ENCODE assay signal across 24 cellular contexts in the genomic region with DNA sequence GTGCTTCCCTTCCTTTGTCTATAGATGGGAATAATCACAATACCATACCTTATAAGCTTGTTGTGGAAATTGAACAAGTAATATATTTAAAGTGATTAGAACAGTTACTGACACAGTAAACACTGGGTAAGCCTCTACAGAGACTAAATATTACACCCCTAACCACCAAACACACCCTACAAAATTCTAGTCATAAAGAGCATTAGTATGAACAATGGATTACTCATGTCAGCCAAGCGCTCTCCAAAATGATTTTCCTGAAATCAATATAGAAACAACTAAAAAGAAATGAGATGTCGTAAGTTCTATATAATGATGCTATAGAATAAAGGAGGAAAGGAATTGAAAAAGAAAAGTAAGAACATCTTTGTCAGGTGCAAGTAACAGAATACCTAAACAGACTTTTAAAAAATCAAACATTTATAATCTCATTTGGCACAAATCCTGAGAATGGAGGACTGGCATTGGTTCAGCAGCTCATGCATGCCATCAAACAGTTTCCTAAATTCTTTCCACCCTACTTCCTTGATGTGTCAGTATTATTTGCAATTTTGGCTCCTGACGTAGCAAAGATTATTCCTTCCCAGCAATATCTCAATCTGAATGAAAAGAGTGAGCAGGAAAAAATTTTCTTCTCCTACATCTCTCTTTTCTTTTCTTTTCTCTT.
A peak's percentile ranks its signal among the peaks of the same experiment; 100 is the strongest.
DNase-seq lines count a peak whose midpoint lies in the region; ATAC-seq, FAIRE-seq and TF ChIP-seq lines count a peak whose summit lies in the region.
"Had no signal": no experiment of that assay in that cellular context is flagged by ENCODE, and none has a peak within 500 bp of the region (broad histone marks: within the 10 kb centered on the region; RNA-seq: fewer than 3 reads in every experiment).

No MANE protein-coding gene starts in this region.

- H3K27me3 Mint-ChIP-seq in stimulated activated naive CD8-positive, alpha-beta T cell treated with anti-CD3 and anti-CD28 coated beads, Interleukin-15, amount 100 ng/mL, for 72 hours = peaks cover 7% of the 10 kb centered on the region
- H3K27me3 Mint-ChIP-seq in astrocyte (ENCODE audit: low read depth, unreplicated experiment) = no peaks in the 10 kb centered on the region

- no peak for TF ChIP-seq CTCF in astrocyte (IDR thresholded peaks at IDR 0.05; ENCODE audit: insufficient read depth, low read depth, low read length)
- TF ChIP-seq CTCF in fibroblast of pulmonary artery (IDR thresholded peaks at IDR 0.05; ENCODE audit: low read length, missing control alignments) = no peak
- TF ChIP-seq CTCF in upper lobe of left lung (IDR thresholded peaks at IDR 0.05) = no peak

- H3K9me3 ChIP-seq in astrocyte (ENCODE audit: insufficient read depth, low read depth, low read length) = no peaks in the 10 kb centered on the region
- H3K9me3 ChIP-seq in upper lobe of left lung = no peaks in the 10 kb centered on the region

- no peak overlapping the region for H3K4me3 Mint-ChIP-seq in stimulated activated naive CD8-positive, alpha-beta T cell treated with anti-CD3 and anti-CD28 coated beads, Interleukin-15, amount 100 ng/mL, for 72 hours
- H3K4me3 Mint-ChIP-seq in astrocyte (ENCODE audit: unreplicated experiment) = no peak overlapping the region
- H3K4me3 Mint-ChIP-seq: B cell, CD14-positive monocyte had no signal

- H2AFZ ChIP-seq in astrocyte (ENCODE audit: low read depth, low read length) = no peak overlapping the region

- peaks cover 13% of the 10 kb centered on the region for H3K4me1 Mint-ChIP-seq in stimulated activated naive CD8-positive, alpha-beta T cell treated with anti-CD3 and anti-CD28 coated beads, Interleukin-15, amount 100 ng/mL, for 72 hours
- peaks cover 21% of the 10 kb centered on the region for H3K4me1 Mint-ChIP-seq in astrocyte (ENCODE audit: low read depth, unreplicated experiment)
- H3K4me1 Mint-ChIP-seq: CD14-positive monocyte had no signal

- no peak for DNase-seq in stimulated activated naive CD8-positive, alpha-beta T cell treated with anti-CD3 and anti-CD28 coated beads, Interleukin-15, amount 100 ng/mL, for 72 hours
- no peak for DNase-seq in stimulated activated naive CD8-positive, alpha-beta T cell treated with anti-CD3 and anti-CD28 coated beads, Interleukin-15, Interleukin-2, amounts not matched to agents 100 U/mL and 50 U/mL, for 24 hours
- no peak for DNase-seq in astrocyte (ENCODE audit: low read depth)
- peak; percentile 23 for DNase-seq in fibroblast of pulmonary artery (ENCODE audit: low read depth)
- no peak for DNase-seq in kidney glomerular epithelial cell (lab: John Stamatoyannopoulos, UW)
- DNase-seq in upper lobe of left lung = no peak
- DNase-seq: DMS53, GF-D8, KG1, NCI-H1105, NCI-H146, NCI-H2029, NCI-H345, NCI-H524 treated with DMSO at 0.1 percent for 48 hours, OCI-M1, SHP77 treated with DMSO at 0.1 percent for 48 hours, SW 1271 had no signal

- no peak overlapping the region for H3K27ac ChIP-seq in astrocyte (ENCODE audit: low read depth, low read length)
- H3K27ac ChIP-seq in upper lobe of left lung = no peak overlapping the region
- H3K27ac ChIP-seq: SK-N-MC had no signal

- H3K9me3 Mint-ChIP-seq in stimulated activated naive CD8-positive, alpha-beta T cell treated with anti-CD3 and anti-CD28 coated beads, Interleukin-15, amount 100 ng/mL, for 72 hours = no peaks in the 10 kb centered on the region
- peaks cover 3% of the 10 kb centered on the region for H3K9me3 Mint-ChIP-seq in astrocyte (ENCODE audit: unreplicated experiment)

- no peak overlapping the region for H3K9ac ChIP-seq in astrocyte (ENCODE audit: low read length)

- H3K4me3 ChIP-seq in astrocyte (ENCODE audit: insufficient read depth, low read depth, low read length) = no peak overlapping the region
- no peak overlapping the region for H3K4me3 ChIP-seq in fibroblast of pulmonary artery (replicated peaks; ENCODE audit: low read depth, low read length)
- no peak overlapping the region for H3K4me3 ChIP-seq in upper lobe of left lung
- H3K4me3 ChIP-seq: SK-N-MC had no signal

- H3K36me3 ChIP-seq in astrocyte (ENCODE audit: insufficient read depth, low read length) (no peaks in the 10 kb centered on the region), upper lobe of left lung (no peaks in the 10 kb centered on the region)

- H3K27me3 ChIP-seq in astrocyte (ENCODE audit: insufficient read depth, low read length) (peaks cover 2% of the 10 kb centered on the region), upper lobe of left lung (no peaks in the 10 kb centered on the region)

- H4K20me1 ChIP-seq in astrocyte (ENCODE audit: insufficient read depth, low read length) = no peaks in the 10 kb centered on the region

- FAIRE-seq in astrocyte (lab: Jason Lieb, UNC) = no peak
- FAIRE-seq: A204.1, D721Med, HepG2 had no signal

- H3K27ac Mint-ChIP-seq in stimulated activated naive CD8-positive, alpha-beta T cell treated with anti-CD3 and anti-CD28 coated beads, Interleukin-15, amount 100 ng/mL, for 72 hours = no peak overlapping the region
- peak overlapping the region; percentile 11 for H3K27ac Mint-ChIP-seq in astrocyte (ENCODE audit: unreplicated experiment)
- H3K27ac Mint-ChIP-seq: B cell, CD14-positive monocyte had no signal

- no peak for TF ChIP-seq EP300 in upper lobe of left lung (IDR thresholded peaks at IDR 0.05)

- TF ChIP-seq POLR2A in upper lobe of left lung (IDR thresholded peaks at IDR 0.05) = no peak

- ATAC-seq in stimulated activated naive CD8-positive, alpha-beta T cell treated with anti-CD3 and anti-CD28 coated beads, Interleukin-15, amount 100 ng/mL, for 72 hours = peak; percentile 48
- no peak for ATAC-seq in stimulated activated naive CD8-positive, alpha-beta T cell treated with anti-CD3 and anti-CD28 coated beads, Interleukin-15, Interleukin-2, amounts not matched to agents 100 U/mL and 50 U/mL, for 24 hours
- ATAC-seq in GM19035 (IDR thresholded peaks at IDR 0.05; ENCODE audit: unreplicated experiment) = no peak
- ATAC-seq in upper lobe of left lung (ENCODE audit: low FRiP score in 2 of 2) = no peak
- ATAC-seq: HepG2 had no signal

- no peaks in the 10 kb centered on the region for H3K79me2 ChIP-seq in astrocyte (ENCODE audit: insufficient read depth, low read length)

- WGBS in upper lobe of left lung, 2 donors = 87 to 88% methylated on average over 3 of the region's 3 CpGs

- H3K4me2 ChIP-seq in astrocyte (ENCODE audit: low read length) = no peak overlapping the region

- H3K4me1 ChIP-seq in astrocyte (ENCODE audit: insufficient read depth, low read length) (no peaks in the 10 kb centered on the region), upper lobe of left lung (no peaks in the 10 kb centered on the region)

- H3K36me3 Mint-ChIP-seq in astrocyte (ENCODE audit: low read depth, unreplicated experiment) = no peaks in the 10 kb centered on the region
- H3K36me3 Mint-ChIP-seq: CD14-positive monocyte had no signal
